In the genomic region with DNA sequence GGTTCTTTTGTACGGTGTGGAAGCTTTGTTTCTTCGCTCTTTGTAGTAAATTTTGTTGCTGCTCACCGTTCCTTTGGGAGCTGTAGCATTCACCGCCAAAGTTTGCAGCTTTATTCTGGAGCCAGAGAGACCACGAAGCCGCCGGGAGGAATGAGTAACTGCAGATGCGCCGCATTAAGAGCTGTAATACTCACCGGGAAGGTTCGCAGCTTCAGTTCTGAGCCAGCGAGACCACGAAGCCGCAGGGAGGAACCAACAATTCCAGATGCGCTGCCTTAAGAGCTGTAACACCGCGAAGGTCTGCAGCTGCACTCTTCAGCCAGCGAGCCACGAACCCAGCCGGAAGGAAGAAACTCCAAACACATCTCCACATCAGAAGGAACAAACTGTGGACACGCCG, we compare ENCODE assay signal across 1 cellular context.
TF ChIP-seq lines count a peak whose summit lies in the region.

No MANE protein-coding gene starts in this region.

TF ChIP-seq in K562, 482 proteins besides CTCF, POLR2A, EP300 and RAD21:
- no peak for TF ChIP-seq SRSF9 (IDR thresholded peaks at IDR 0.05; ENCODE audit: borderline replicate concordance, low read depth, low read length)
- TF ChIP-seq, protein P1, sequence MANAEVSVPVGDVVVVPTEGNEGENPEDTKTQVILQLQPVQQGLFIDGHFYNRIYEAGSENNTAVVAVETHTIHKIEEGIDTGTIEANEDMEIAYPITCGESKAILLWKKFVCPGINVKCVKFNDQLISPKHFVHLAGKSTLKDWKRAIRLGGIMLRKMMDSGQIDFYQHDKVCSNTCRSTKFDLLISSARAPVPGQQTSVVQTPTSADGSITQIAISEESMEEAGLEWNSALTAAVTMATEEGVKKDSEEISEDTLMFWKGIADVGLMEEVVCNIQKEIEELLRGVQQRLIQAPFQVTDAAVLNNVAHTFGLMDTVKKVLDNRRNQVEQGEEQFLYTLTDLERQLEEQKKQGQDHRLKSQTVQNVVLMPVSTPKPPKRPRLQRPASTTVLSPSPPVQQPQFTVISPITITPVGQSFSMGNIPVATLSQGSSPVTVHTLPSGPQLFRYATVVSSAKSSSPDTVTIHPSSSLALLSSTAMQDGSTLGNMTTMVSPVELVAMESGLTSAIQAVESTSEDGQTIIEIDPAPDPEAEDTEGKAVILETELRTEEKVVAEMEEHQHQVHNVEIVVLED (CRISPR knock-in tag; IDR thresholded peaks at IDR 0.05) = no peak
